ENCODE assay signal across 9 cellular contexts in genomic region chr6:138088307-138088744, GRCh38. TPM values are rescaled to one million over a fixed set of nuclear protein-coding genes. Genes with fewer than 3 reads are reported as not detected.
DNase-seq lines count a peak whose midpoint lies in the region; ATAC-seq and TF ChIP-seq lines count a peak whose summit lies in the region.
"Had no signal": no experiment of that assay in that cellular context is flagged by ENCODE, and none has a peak within 500 bp of the region (broad histone marks: within the 10 kb centered on the region; RNA-seq: fewer than 3 reads in every experiment).

No MANE protein-coding gene starts in this region.

- 11% methylated on average over 4 of the region's 4 CpGs for WGBS in prostate gland

- H3K4me3 ChIP-seq in epithelial cell of esophagus (ENCODE audit: low read length) (no peak overlapping the region), prostate gland (no peak overlapping the region)

- peak overlapping the region; percentile 29 to 42 for H3K27ac ChIP-seq in prostate gland

- no peaks in the 10 kb centered on the region for H3K9me3 ChIP-seq in prostate gland

- intact Hi-C loops in prostate gland (cut with DNase I): no loop called here

- ATAC-seq in GM18909 (IDR thresholded peaks at IDR 0.05; ENCODE audit: poor library complexity, unreplicated experiment) (no peak), HG03439 (IDR thresholded peaks at IDR 0.05; ENCODE audit: unreplicated experiment) (no peak), HG02759 (IDR thresholded peaks at IDR 0.05; ENCODE audit: unreplicated experiment) (no peak)
- ATAC-seq: naive thymus-derived CD4-positive, alpha-beta T cell had no signal

- no peaks in the 10 kb centered on the region for H3K27me3 ChIP-seq in prostate gland (replicated peaks; ENCODE audit: insufficient read depth)

- DNase-seq in Daoy (ENCODE audit: low read depth) (peak; percentile 76), NCI-H226 (peak; percentile 83), epithelial cell of esophagus (ENCODE audit: low read depth) (peak; percentile 94), prostate gland (ENCODE audit: low spot score) (peak; percentile 85)
- no peak for DNase-seq in activated naive CD4-positive, alpha-beta T cell treated with Interleukin-2 at 50 U/mL for 16 hours
- DNase-seq: naive thymus-derived CD4-positive, alpha-beta T cell had no signal

- TF ChIP-seq CTCF in epithelial cell of esophagus (IDR thresholded peaks at IDR 0.05; ENCODE audit: insufficient read depth, low read depth, low read length, missing control alignments) (no peak), prostate gland (IDR thresholded peaks at IDR 0.05) (no peak)

- TF ChIP-seq POLR2A in prostate gland (IDR thresholded peaks at IDR 0.05): no peak

- H3K36me3 ChIP-seq in prostate gland: no peaks in the 10 kb centered on the region

- H3K4me1 ChIP-seq in prostate gland (replicated peaks): peaks cover 5% of the 10 kb centered on the region

RNA-seq across cellular contexts. Expression of gene PERP, which starts 18.9 kb away (rescaled TPM):
- 47.4 and 49.3 TPM in 2 replicates for total RNA-seq in Daoy (2014; rRNA removed; shearing (Covaris generic))
- total RNA-seq in prostate gland: 100 to 1,000 TPM in 1 of 2 donors, 10 to 100 TPM in 1; 64.4 to 149 TPM
